In genomic region chr12:10771132-10771733, GRCh38 we compare ENCODE assay signal across 8 cellular contexts. TPM values are rescaled to one million over a fixed set of nuclear protein-coding genes. Genes with fewer than 3 reads are reported as not detected.
A peak's percentile ranks its signal among the peaks of the same experiment; 100 is the strongest.
DNase-seq lines count a peak whose midpoint lies in the region; ATAC-seq and TF ChIP-seq lines count a peak whose summit lies in the region.

No MANE protein-coding gene starts in this region.

- 4% methylated on average over 1 of the region's 1 CpG for WGBS in smooth muscle cell (ENCODE audit: low lambda C conversion rate)

- H3K27me3 Mint-ChIP-seq in HFFc6 (ENCODE audit: insufficient read depth), result peaks cover 8% of the 10 kb centered on the region

- no peak overlapping the region for H3K4me3 ChIP-seq in smooth muscle cell

- no peaks in the 10 kb centered on the region for H3K9me3 ChIP-seq in smooth muscle cell (replicated peaks; ENCODE audit: low read depth)

- no peak overlapping the region for H3K9ac ChIP-seq in smooth muscle cell (ENCODE audit: low read depth)

- H3K4me3 Mint-ChIP-seq in HFFc6, result no peak overlapping the region

- no peaks in the 10 kb centered on the region for H3K36me3 Mint-ChIP-seq in HFFc6 (ENCODE audit: low read depth)

- peaks cover 78% of the 10 kb centered on the region for H3K27me3 ChIP-seq in smooth muscle cell (ENCODE audit: low read depth)

- H4K20me1 ChIP-seq in smooth muscle cell (ENCODE audit: low read depth), result no peaks in the 10 kb centered on the region

- H3K36me3 ChIP-seq in smooth muscle cell (ENCODE audit: low read depth), result no peaks in the 10 kb centered on the region

- H3K4me2 ChIP-seq in smooth muscle cell, result no peak overlapping the region

- no peak overlapping the region for H3K27ac Mint-ChIP-seq in HFFc6

- H3F3A ChIP-seq in smooth muscle cell (ENCODE audit: low read depth), result no peaks in the 10 kb centered on the region

- H2AFZ ChIP-seq in smooth muscle cell (ENCODE audit: low read depth), result no peak overlapping the region

- peak; percentile 45 for DNase-seq in CD1c-positive myeloid dendritic cell (ENCODE audit: extremely low spot score)
- DNase-seq in HFFc6, result peak; percentile 15
- DNase-seq in SW 1271 (lab: John Stamatoyannopoulos, UW), result peak; percentile 2 to 58
- peak; percentile 31 for DNase-seq in glomerular endothelial cell (ENCODE audit: extremely low read depth, low read depth, low spot score)
- DNase-seq in smooth muscle cell (lab: John Stamatoyannopoulos, UW; ENCODE audit: unreplicated experiment), result no peak

- no peaks in the 10 kb centered on the region for H3K4me1 Mint-ChIP-seq in HFFc6 (ENCODE audit: low read depth)

- H3K9me3 Mint-ChIP-seq in HFFc6, result no peaks in the 10 kb centered on the region

- no peaks in the 10 kb centered on the region for H3K79me2 ChIP-seq in smooth muscle cell (ENCODE audit: low read depth)

- ATAC-seq in GM18519 (IDR thresholded peaks at IDR 0.05; ENCODE audit: low FRiP score, unreplicated experiment) (no peak), GM19035 (IDR thresholded peaks at IDR 0.05; ENCODE audit: unreplicated experiment) (no peak), HG03521 (IDR thresholded peaks at IDR 0.05; ENCODE audit: unreplicated experiment) (no peak)

- no peaks in the 10 kb centered on the region for H3K4me1 ChIP-seq in smooth muscle cell (ENCODE audit: low read depth)

- TF ChIP-seq CTCF in HFFc6 (IDR thresholded peaks at IDR 0.05), result peak; percentile 86
- peak; percentile 77 for TF ChIP-seq CTCF in smooth muscle cell (IDR thresholded peaks at IDR 0.05; ENCODE audit: borderline replicate concordance, insufficient read depth, poor library complexity, severe bottlenecking)

- H3K27ac ChIP-seq in smooth muscle cell (ENCODE audit: low read depth), result no peak overlapping the region

RNA-seq across cellular contexts. Expression of gene TAS2R7, which starts 31.2 kb away (rescaled TPM):
- not detected for total RNA-seq in HFFc6 (2021; fragmentation: NEBNext Ultra II Directional; extraction: Animal tissue kit (Norgen Biotek cat#: 25700))
- 0.18 TPM in 1 of 2 replicates, not detected in the other for total RNA-seq in glomerular endothelial cell
- 1.4 TPM in 1 of 2 replicates, not detected in the other for total RNA-seq in smooth muscle cell
- not detected in 2 replicates for polyA plus RNA-seq in smooth muscle cell

RNA-seq across cellular contexts. Expression of gene TAS2R8, which starts 35.9 kb away (rescaled TPM):
- total RNA-seq in HFFc6 (2021; fragmentation: NEBNext Ultra II Directional; extraction: Animal tissue kit (Norgen Biotek cat#: 25700)), result not detected
- total RNA-seq in glomerular endothelial cell (not detected in 2 replicates), smooth muscle cell (0.13 and 0.90 TPM in 2 replicates)
- polyA plus RNA-seq in smooth muscle cell, result not detected in 2 replicates

RNA-seq across cellular contexts. Expression of gene TAS2R9, which starts 38.7 kb away (rescaled TPM):
- not detected for total RNA-seq in HFFc6 (2021; fragmentation: NEBNext Ultra II Directional; extraction: Animal tissue kit (Norgen Biotek cat#: 25700))
- total RNA-seq in glomerular endothelial cell (0.18 TPM in 1 of 2 replicates, not detected in the other), smooth muscle cell (0.81 and 1.8 TPM in 2 replicates)
- polyA plus RNA-seq in smooth muscle cell, result 0.44 TPM in 1 of 2 replicates, not detected in the other

RNA-seq across cellular contexts. Expression of gene YBX3, which starts 48.1 kb away (rescaled TPM):
- total RNA-seq in HFFc6 (2021; fragmentation: NEBNext Ultra II Directional; extraction: Animal tissue kit (Norgen Biotek cat#: 25700)), result 100 to 1,000 TPM; 202 to 251 (median 218) TPM
- total RNA-seq in glomerular endothelial cell (335 and 368 TPM in 2 replicates), smooth muscle cell (93.5 and 129 TPM in 2 replicates)
- polyA plus RNA-seq in smooth muscle cell, result 188 and 237 TPM in 2 replicates

RNA-seq across cellular contexts. Expression of gene TAS2R10, which starts 54.9 kb away (rescaled TPM):
- under 1 TPM in 2 of 6 experiments, not detected in 4; 0.16 to 0.18 TPM for total RNA-seq in HFFc6 (2021; fragmentation: NEBNext Ultra II Directional; extraction: Animal tissue kit (Norgen Biotek cat#: 25700))
- 0.15 and 1.1 TPM in 2 replicates for total RNA-seq in glomerular endothelial cell
- total RNA-seq in smooth muscle cell, result 3.2 and 8.4 TPM in 2 replicates
- 0.50 and 1.6 TPM in 2 replicates for polyA plus RNA-seq in smooth muscle cell
